8 cellular contexts compared by ENCODE assay signal in genomic region chr7:47978790-47979144, GRCh38. TPM values are rescaled to one million over a fixed set of nuclear protein-coding genes. Genes with fewer than 3 reads are reported as not detected.
DNase-seq lines count a peak whose midpoint lies in the region; ATAC-seq, FAIRE-seq and TF ChIP-seq lines count a peak whose summit lies in the region.

No MANE protein-coding gene starts in this region.

- H3K27ac ChIP-seq in SK-N-MC = no peak overlapping the region
- peak overlapping the region; percentile 79 to 88 for H3K27ac ChIP-seq in prostate gland

- no peak for DNase-seq in SK-N-MC (ENCODE audit: low read depth, low spot score)
- DNase-seq in fibroblast of mammary gland (ENCODE audit: low read depth) = no peak
- no peak for DNase-seq in prostate gland (ENCODE audit: low spot score)
- DNase-seq in GM20000 (ENCODE audit: low spot score) = no peak
- no peak for DNase-seq in RCC 7860 (ENCODE audit: low spot score)

- H3K36me3 ChIP-seq in ES-I3 (ENCODE audit: insufficient read depth, low read length) (peaks cover 34% of the 10 kb centered on the region), SK-N-MC (ENCODE audit: insufficient read depth, low read length) (peaks cover 47% of the 10 kb centered on the region), prostate gland (no peaks in the 10 kb centered on the region)

- no peak for FAIRE-seq in RCC 7860 (lab: Jason Lieb, UNC)

- intact Hi-C loops in prostate gland (cut with DNase I) = no loop called here

- no peaks in the 10 kb centered on the region for H3K9me3 ChIP-seq in ES-I3 (ENCODE audit: control insufficient read depth, insufficient read depth, low read length)
- H3K9me3 ChIP-seq in SK-N-MC (ENCODE audit: low read depth, low read length) = no peaks in the 10 kb centered on the region
- H3K9me3 ChIP-seq in prostate gland = no peaks in the 10 kb centered on the region

- H3K4me1 ChIP-seq in ES-I3 (ENCODE audit: insufficient read depth, low read length) (no peaks in the 10 kb centered on the region), prostate gland (replicated peaks) (no peaks in the 10 kb centered on the region)

- H3K9ac ChIP-seq in ES-I3 (ENCODE audit: low read depth, low read length) (peak overlapping the region; percentile 67), SK-N-MC (ENCODE audit: insufficient read length) (peak overlapping the region; percentile 92)

- TF ChIP-seq CTCF in fibroblast of mammary gland (conservative IDR thresholded peaks at IDR 0.05; ENCODE audit: control insufficient read depth, insufficient read depth, low read depth, low read length) = no peak
- TF ChIP-seq CTCF in prostate gland (IDR thresholded peaks at IDR 0.05) = no peak
- no peak for TF ChIP-seq CTCF in GM20000 (IDR thresholded peaks at IDR 0.05; ENCODE audit: extremely low read depth, missing control alignments)

- ATAC-seq in HG03442 (IDR thresholded peaks at IDR 0.05; ENCODE audit: unreplicated experiment) (no peak), GM19351 (IDR thresholded peaks at IDR 0.05; ENCODE audit: unreplicated experiment) (no peak)

- H3K4me3 ChIP-seq in SK-N-MC (peak overlapping the region; percentile 95), fibroblast of mammary gland (ENCODE audit: control insufficient read depth, low read depth, low read length) (peak overlapping the region; percentile 92), prostate gland (peak overlapping the region; percentile 61 to 78)

- no peak for TF ChIP-seq POLR2A in prostate gland (IDR thresholded peaks at IDR 0.05)

- WGBS in prostate gland = 9% methylated on average over 4 of the region's 4 CpGs

- H3K27me3 ChIP-seq in prostate gland (replicated peaks; ENCODE audit: insufficient read depth) = no peaks in the 10 kb centered on the region

RNA-seq across cellular contexts. Expression of gene HUS1, which starts 0.6 kb away (rescaled TPM):
- 10 to 100 TPM; 26.1 to 43.1 TPM for total RNA-seq in prostate gland

RNA-seq across cellular contexts. Expression of gene PKD1L1, which starts 30.5 kb away (rescaled TPM):
- total RNA-seq in prostate gland = 10 to 100 TPM in 1 of 2 donors, under 1 TPM in 1; 0.59 to 40.9 TPM

RNA-seq across cellular contexts. Expression of gene SUN3, which starts 50.1 kb away (rescaled TPM):
- 1 to 10 TPM in 1 of 2 donors, not detected in 1; 4.5 TPM for total RNA-seq in prostate gland

RNA-seq across cellular contexts. Expression of gene C7orf57, which starts 56.6 kb away (rescaled TPM):
- total RNA-seq in prostate gland = under 1 TPM in 1 of 2 donors, not detected in 1; 0.34 TPM
